Comparison of ENCODE assay signal across 19 cellular contexts in genomic region chr1:201921952-201922558, GRCh38. TPM values are rescaled to one million over a fixed set of nuclear protein-coding genes. Genes with fewer than 3 reads are reported as not detected.
DNase-seq lines count a peak whose midpoint lies in the region; ATAC-seq and TF ChIP-seq lines count a peak whose summit lies in the region.
"Had no signal": no experiment of that assay in that cellular context is flagged by ENCODE, and none has a peak within 500 bp of the region (broad histone marks: within the 10 kb centered on the region; RNA-seq: fewer than 3 reads in every experiment).

No MANE protein-coding gene starts in this region.

- CTCF ChIA-PET in HEK293 (lab: Yijun Ruan, JAX), result interaction anchor here (1.3 kb wide), 1 partner anchor 51 kb away, joined by 3 read pairs; no protein-coding TSS in a partner anchor
- CTCF ChIA-PET in CD8-positive, alpha-beta memory T cell (lab: Charles Lee), result no interaction called here

- H3K4me3 Mint-ChIP-seq in CD8-positive, alpha-beta memory T cell, result no peak overlapping the region
- H3K4me3 Mint-ChIP-seq: CD14-positive monocyte, IgD-negative memory B cell had no signal

- H3K27ac ChIP-seq in HEK293 (ENCODE audit: extremely low read depth, low read depth, low read length) (no peak overlapping the region), ascending aorta (peak overlapping the region; percentile 94 to 97), gastroesophageal sphincter (peak overlapping the region; percentile 20 to 95 (median 94)), tibial artery (peak overlapping the region; percentile 92 to 94)
- H3K27ac ChIP-seq in CD8-positive, alpha-beta memory T cell (ENCODE audit: low read depth, low read length), result no peak overlapping the region

- H3K27me3 Mint-ChIP-seq in CD8-positive, alpha-beta memory T cell, result peaks cover 8 to 18% of the 10 kb centered on the region in 2 donors

- peak overlapping the region in 1 of 8 donors; percentile 26 for H3K27ac Mint-ChIP-seq in CD8-positive, alpha-beta memory T cell
- H3K27ac Mint-ChIP-seq: CD14-positive monocyte, IgD-negative memory B cell had no signal

- no peak for TF ChIP-seq POLR2A in gastroesophageal sphincter (IDR thresholded peaks at IDR 0.05)

- ATAC-seq in gastroesophageal sphincter (no peak), GM18907 (IDR thresholded peaks at IDR 0.05; ENCODE audit: unreplicated experiment) (no peak)
- ATAC-seq: SK-N-SH treated with all-trans-retinoic acid at 6 μM for 48 hours had no signal

- no peaks in the 10 kb centered on the region for H3K4me1 ChIP-seq in HEK293 (ENCODE audit: control insufficient read depth, insufficient read depth, low read length)
- peaks cover 36 to 86% of the 10 kb centered on the region in 2 donors for H3K4me1 ChIP-seq in ascending aorta
- H3K4me1 ChIP-seq in gastroesophageal sphincter, result peaks cover 32 to 96% (median 43%) of the 10 kb centered on the region in 3 donors
- peaks cover 8 to 97% (median 64%) of the 10 kb centered on the region in 4 donors for H3K4me1 ChIP-seq in tibial artery
- no peaks in the 10 kb centered on the region for H3K4me1 ChIP-seq in CD8-positive, alpha-beta memory T cell (ENCODE audit: insufficient read depth, low read length)

- H3K36me3 Mint-ChIP-seq in CD8-positive, alpha-beta memory T cell, result no peaks in the 10 kb centered on the region
- H3K36me3 Mint-ChIP-seq: CD14-positive monocyte, IgD-negative memory B cell had no signal

- no peaks in the 10 kb centered on the region for H3K9me3 ChIP-seq in HEK293 (ENCODE audit: control insufficient read depth, insufficient read depth, low read depth, low read length)
- no peaks in the 10 kb centered on the region for H3K9me3 ChIP-seq in ascending aorta
- H3K9me3 ChIP-seq in gastroesophageal sphincter, result no peaks in the 10 kb centered on the region
- no peaks in the 10 kb centered on the region for H3K9me3 ChIP-seq in tibial artery
- no peaks in the 10 kb centered on the region for H3K9me3 ChIP-seq in CD8-positive, alpha-beta memory T cell (ENCODE audit: low read length)

- WGBS in gastroesophageal sphincter (ENCODE audit: low coverage in 1 of 2), 2 donors, result 81 to 83% methylated on average over 3 of the region's 3 CpGs

- H3K9me3 Mint-ChIP-seq in CD8-positive, alpha-beta memory T cell, result no peaks in the 10 kb centered on the region

- POLR2A ChIA-PET in HEK293 (lab: Yijun Ruan, JAX), result no interaction called here
- POLR2A ChIA-PET in CD8-positive, alpha-beta memory T cell (lab: Charles Lee), result no interaction called here

- no peak for TF ChIP-seq EP300 in gastroesophageal sphincter (IDR thresholded peaks at IDR 0.05)

- H3K36me3 ChIP-seq in HEK293 (ENCODE audit: control insufficient read depth in 2 of 2, insufficient read depth in 1 of 2, low read length in 2 of 2) (no peaks in the 10 kb centered on the region), ascending aorta (peaks cover 41 to 55% of the 10 kb centered on the region in 2 donors), gastroesophageal sphincter (peaks cover 0 to 41% of the 10 kb centered on the region in 2 donors), tibial artery (peaks cover 21 to 59% (median 41%) of the 10 kb centered on the region in 3 donors)
- H3K36me3 ChIP-seq in CD8-positive, alpha-beta memory T cell (ENCODE audit: insufficient read depth, low read length), result no peaks in the 10 kb centered on the region

- DNase-seq in ascending aorta (ENCODE audit: low spot score in 2 of 2) (no peak), tibial artery (no peak), hepatic stellate cell (ENCODE audit: low spot score) (no peak), SK-N-DZ (ENCODE audit: low spot score) (no peak)
- no peak for DNase-seq in CD8-positive, alpha-beta memory T cell
- DNase-seq: ACHN, AML-193, COR-L47, DMS153, NCI-H1930, NCI-H524, SHP77, T-helper 1 cell had no signal

- TF ChIP-seq CTCF in HEK293 (tag by site-specific recombination; IDR thresholded peaks at IDR 0.05) (no peak), ascending aorta (IDR thresholded peaks at IDR 0.05) (no peak), gastroesophageal sphincter (IDR thresholded peaks at IDR 0.05) (no peak), tibial artery (IDR thresholded peaks at IDR 0.05) (no peak)

- no peaks in the 10 kb centered on the region for H3K4me1 Mint-ChIP-seq in CD8-positive, alpha-beta memory T cell
- H3K4me1 Mint-ChIP-seq: CD14-positive monocyte had no signal

- H3K27me3 ChIP-seq in ascending aorta (no peaks in the 10 kb centered on the region), gastroesophageal sphincter (no peaks in the 10 kb centered on the region), tibial artery (no peaks in the 10 kb centered on the region)
- no peaks in the 10 kb centered on the region for H3K27me3 ChIP-seq in CD8-positive, alpha-beta memory T cell (ENCODE audit: insufficient read depth, low read length, poor library complexity, severe bottlenecking)

- intact Hi-C loops in ascending aorta (cut with DNase I), result no loop called here
- intact Hi-C loops in tibial artery (cut with DNase I; ENCODE audit: low total_unique reads), result no loop called here

- H3K4me3 ChIP-seq in HEK293 (ENCODE audit: low read depth, low read length), result no peak overlapping the region
- no peak overlapping the region for H3K4me3 ChIP-seq in ascending aorta
- H3K4me3 ChIP-seq in gastroesophageal sphincter, result no peak overlapping the region
- no peak overlapping the region for H3K4me3 ChIP-seq in tibial artery
- no peak overlapping the region for H3K4me3 ChIP-seq in CD8-positive, alpha-beta memory T cell (ENCODE audit: low read length)

TF ChIP-seq in HEK293, 187 proteins besides CTCF, POLR2A, EP300 and RAD21 (continues in another document):
- TF ChIP-seq ZNF132 (tag by site-specific recombination; IDR thresholded peaks at IDR 0.05; ENCODE audit: borderline replicate concordance) (no peak), ZNF544 (tag by site-specific recombination; IDR thresholded peaks at IDR 0.05) (no peak), ZNF266 (tag by site-specific recombination; IDR thresholded peaks at IDR 0.05; ENCODE audit: low read depth) (no peak), ZNF140 (tag by site-specific recombination; IDR thresholded peaks at IDR 0.05) (0 out of 2 replicates have a peak, but pooled peaks have one; percentile 14), TSHZ1 (tag by site-specific recombination; IDR thresholded peaks at IDR 0.05; ENCODE audit: borderline replicate concordance) (no peak), ZNF302 (tag by site-specific recombination; IDR thresholded peaks at IDR 0.05; ENCODE audit: low read depth) (no peak), ZNF558 (tag by site-specific recombination; IDR thresholded peaks at IDR 0.05) (no peak), ZNF239 (tag by site-specific recombination; IDR thresholded peaks at IDR 0.05) (no peak), ZNF175 (tag by site-specific recombination; IDR thresholded peaks at IDR 0.05) (no peak), ZNF660 (tag by site-specific recombination; IDR thresholded peaks at IDR 0.05) (no peak), GFI1B (tag by site-specific recombination; IDR thresholded peaks at IDR 0.05) (no peak), OVOL3 (tag by site-specific recombination; IDR thresholded peaks at IDR 0.05) (no peak)

RNA-seq across cellular contexts. Expression of gene LMOD1, which starts 24.3 kb away (rescaled TPM):
- total RNA-seq in ascending aorta, result 316 TPM
- total RNA-seq in gastroesophageal sphincter, result 1,000 to 10,000 TPM; 1,267 to 1,570 (median 1,475) TPM
- total RNA-seq in CD8-positive, alpha-beta memory T cell, result not detected
- polyA plus RNA-seq in CD8-positive, alpha-beta memory T cell, result not detected
- not detected in 2 replicates for polyA plus RNA-seq in SK-N-DZ (2014; cell fraction: cytosol; rRNA removed)
- not detected in 2 replicates for polyA plus RNA-seq in SK-N-DZ (2014; cell fraction: nucleus; rRNA removed)
- polyA plus RNA-seq: CD14-positive monocyte, IgD-negative memory B cell had no signal

RNA-seq across cellular contexts. Expression of gene TIMM17A, which starts 33.2 kb away (rescaled TPM):
- 7.9 TPM for total RNA-seq in ascending aorta
- total RNA-seq in gastroesophageal sphincter, result 10 to 100 TPM; 37.8 to 40.9 (median 38.5) TPM
- total RNA-seq in CD8-positive, alpha-beta memory T cell, result 100 to 1,000 TPM; 120 to 130 TPM
- polyA plus RNA-seq in CD8-positive, alpha-beta memory T cell, result 31.5 TPM
- 69.5 and 78.5 TPM in 2 replicates for polyA plus RNA-seq in SK-N-DZ (2014; cell fraction: cytosol; rRNA removed)
- polyA plus RNA-seq in SK-N-DZ (2014; cell fraction: nucleus; rRNA removed), result 50.6 TPM in 2 replicates

RNA-seq across cellular contexts. Expression of gene SHISA4, which starts 33.4 kb away (rescaled TPM):
- 62.5 TPM for total RNA-seq in ascending aorta
- 10 to 100 TPM; 18.9 to 35.8 (median 29.3) TPM for total RNA-seq in gastroesophageal sphincter
- under 1 TPM; 0.24 to 0.88 TPM for total RNA-seq in CD8-positive, alpha-beta memory T cell
- polyA plus RNA-seq in CD8-positive, alpha-beta memory T cell, result 0.41 TPM
- polyA plus RNA-seq in SK-N-DZ (2014; cell fraction: cytosol; rRNA removed), result 0.80 and 1.4 TPM in 2 replicates
- 3.4 and 5.6 TPM in 2 replicates for polyA plus RNA-seq in SK-N-DZ (2014; cell fraction: nucleus; rRNA removed)

Comparison
In these comparisons a context has a peak if more than half of its experiments do, and no peak if none do; other contexts are left out.
1. H3K27ac ChIP-seq: peak in ascending aorta (2 of 2), gastroesophageal sphincter (4 of 4) and tibial artery (2 of 2); none in HEK293 (single experiment) and CD8-positive, alpha-beta memory T cell (single experiment).
2. RNA of gene LMOD1, which starts 24.3 kb away (total RNA-seq): 1,267 to 1,570 TPM in gastroesophageal sphincter and 316 TPM in ascending aorta (single experiment); not detected in CD8-positive, alpha-beta memory T cell; every median in the first group is over 100 times any median in the second.
3. RNA of gene SHISA4, which starts 33.4 kb away (total RNA-seq): 62.5 TPM in ascending aorta (single experiment) and 18.9 to 35.8 TPM in gastroesophageal sphincter; 0.24 to 0.88 TPM in CD8-positive, alpha-beta memory T cell; every median in the first group is over 10 times any median in the second.